In genomic region chr14:75175677-75176141, GRCh38 we compare ENCODE assay signal across 8 cellular contexts. TPM values are rescaled to one million over a fixed set of nuclear protein-coding genes. Genes with fewer than 3 reads are reported as not detected.
DNase-seq lines count a peak whose midpoint lies in the region; ATAC-seq and TF ChIP-seq lines count a peak whose summit lies in the region.

No MANE protein-coding gene starts in this region.

- peak overlapping the region; percentile 97 for H3K4ac ChIP-seq in IMR-90 (ENCODE audit: low read depth, low read length)

- H3K4me3 Mint-ChIP-seq in central memory CD8-positive, alpha-beta T cell: peak overlapping the region; percentile 94
- peak overlapping the region; percentile 92 for H3K4me3 Mint-ChIP-seq in natural killer cell treated with Interleukin-12 subunit alpha and Interleukin-12 subunit beta and Interleukin-15 and Interleukin-18, amount 100 ng/mL, for 72 hours

- H3K27ac ChIP-seq in IMR-90 (ENCODE audit: insufficient read depth, low read length): peak overlapping the region; percentile 94

- H3K4me1 Mint-ChIP-seq in central memory CD8-positive, alpha-beta T cell: peaks cover 59% of the 10 kb centered on the region
- H3K4me1 Mint-ChIP-seq in natural killer cell treated with Interleukin-12 subunit alpha and Interleukin-12 subunit beta and Interleukin-15 and Interleukin-18, amount 100 ng/mL, for 72 hours (ENCODE audit: low read depth in 2 of 2): peaks cover 36 to 41% of the 10 kb centered on the region in 2 donors

- peaks cover 33% of the 10 kb centered on the region; the same call in 1 of the 2 replicates for H4K20me1 ChIP-seq in IMR-90 (ENCODE audit: insufficient read depth, low read length)

- H2AFZ ChIP-seq in IMR-90 (replicated peaks; ENCODE audit: low read length, poor library complexity): peak overlapping the region; percentile 89

- dilution Hi-C loops in IMR-90 (cut with HindIII; ENCODE audit: low sequenced_read_pairs, unreplicated experiment): no loop called here

- H3K36me3 Mint-ChIP-seq in central memory CD8-positive, alpha-beta T cell (ENCODE audit: insufficient read depth): peaks cover 16% of the 10 kb centered on the region
- no peaks in the 10 kb centered on the region for H3K36me3 Mint-ChIP-seq in natural killer cell treated with Interleukin-12 subunit alpha and Interleukin-12 subunit beta and Interleukin-15 and Interleukin-18, amount 100 ng/mL, for 72 hours

- peak overlapping the region; percentile 61 for H3K56ac ChIP-seq in IMR-90 (ENCODE audit: extremely low read depth, insufficient read depth, low read length)

- CTCF ChIA-PET in IMR-90 (lab: Yijun Ruan, JAX): interaction anchor here (0.6 kb wide), 1 partner anchor 83 kb away, joined by 4 read pairs; no protein-coding TSS in a partner anchor

- no peak overlapping the region for H2BK120ac ChIP-seq in IMR-90 (ENCODE audit: low read depth, low read length)

- H3K9me1 ChIP-seq in IMR-90 (ENCODE audit: insufficient read depth, low read length): no peaks in the 10 kb centered on the region

- peak overlapping the region; percentile 99 for H3K9ac ChIP-seq in IMR-90 (ENCODE audit: low read depth, low read length)

- H4K91ac ChIP-seq in IMR-90 (ENCODE audit: insufficient read depth, low read depth, low read length): no peak overlapping the region; the same call in 1 of the 2 replicates

- H3K27me3 Mint-ChIP-seq in central memory CD8-positive, alpha-beta T cell: no peaks in the 10 kb centered on the region
- no peaks in the 10 kb centered on the region for H3K27me3 Mint-ChIP-seq in natural killer cell treated with Interleukin-12 subunit alpha and Interleukin-12 subunit beta and Interleukin-15 and Interleukin-18, amount 100 ng/mL, for 72 hours

- peaks cover 2% of the 10 kb centered on the region; the same call in 1 of the 2 replicates for H3K4me1 ChIP-seq in IMR-90 (ENCODE audit: control insufficient read depth, insufficient read depth, low read length)

- no peak overlapping the region for H2BK20ac ChIP-seq in IMR-90 (ENCODE audit: low read depth, low read length)

- H4K8ac ChIP-seq in IMR-90 (ENCODE audit: low read depth in 2 of 2, low read length in 2 of 2): peak overlapping the region; percentile 84 to 98; a peak in 3 of 4 replicates

- H3K4me2 ChIP-seq in IMR-90 (ENCODE audit: low read depth, low read length): peak overlapping the region; percentile 99

- no peak for TF ChIP-seq POLR2A in IMR-90 (IDR thresholded peaks at IDR 0.05; ENCODE audit: low read depth, low read length)

- peak overlapping the region; percentile 55 for H3K14ac ChIP-seq in IMR-90 (replicated peaks; ENCODE audit: low read depth, low read length)

- H4K5ac ChIP-seq in IMR-90 (ENCODE audit: low read depth, low read length): peak overlapping the region; percentile 75

- peak overlapping the region; percentile 97 for H3K27ac Mint-ChIP-seq in central memory CD8-positive, alpha-beta T cell (ENCODE audit: low read depth)
- peak overlapping the region; percentile 97 to 98 for H3K27ac Mint-ChIP-seq in natural killer cell treated with Interleukin-12 subunit alpha and Interleukin-12 subunit beta and Interleukin-15 and Interleukin-18, amount 100 ng/mL, for 72 hours

- DNase-seq in activated CD8-positive, alpha-beta memory T cell treated with anti-CD3 and anti-CD28 coated beads, Interleukin-2, amount 50 U/mL, for 24 hours (ENCODE audit: extremely low read depth): peak; percentile 58
- no peak for DNase-seq in activated CD8-positive, alpha-beta memory T cell treated with anti-CD3 and anti-CD28 coated beads for 24 hours
- DNase-seq in IMR-90 (peak; percentile 35), NCI-H748 treated with DMSO at 0.1 percent for 48 hours (lab: John Stamatoyannopoulos, UW) (no peak), DMS79 (lab: John Stamatoyannopoulos, UW) (no peak)
- DNase-seq in central memory CD8-positive, alpha-beta T cell (ENCODE audit: low spot score in 2 of 2): no peak
- DNase-seq in natural killer cell treated with Interleukin-12 subunit alpha and Interleukin-12 subunit beta and Interleukin-15 and Interleukin-18, amount 100 ng/mL, for 72 hours (ENCODE audit: low spot score): no peak

- no peaks in the 10 kb centered on the region for H3K27me3 ChIP-seq in IMR-90 (ENCODE audit: control insufficient read depth, insufficient read depth, low read length)

- H2BK15ac ChIP-seq in IMR-90 (ENCODE audit: low read depth, low read length): no peak overlapping the region

- in situ Hi-C loops in IMR-90 (cut with MboI; ENCODE audit: low sequenced_read_pairs): no loop called here

- no peaks in the 10 kb centered on the region for H3K9me3 Mint-ChIP-seq in central memory CD8-positive, alpha-beta T cell
- H3K9me3 Mint-ChIP-seq in natural killer cell treated with Interleukin-12 subunit alpha and Interleukin-12 subunit beta and Interleukin-15 and Interleukin-18, amount 100 ng/mL, for 72 hours: no peaks in the 10 kb centered on the region

- H3K4me3 ChIP-seq in IMR-90 (ENCODE audit: insufficient read depth, low read depth, low read length): peak overlapping the region; percentile 75

- 0% methylated on average over 8 of the region's 10 CpGs; no CpG with 5 or more reads in 1 of the 2 experiments for WGBS in IMR-90 (ENCODE audit: extremely low coverage in 2 of 2, insufficient read length in 1 of 2), 2 experiments

- intact Hi-C loops in IMR-90 (cut with micrococcal nuclease): loop anchor here (1.0 to 5.0 kb wide), 2 partner anchors 84 to 102 kb away; partner anchors contain the start of gene FOS

- no peak for TF ChIP-seq CTCF in IMR-90 (conservative IDR thresholded peaks at IDR 0.05; ENCODE audit: low read depth, low read length)

- peak overlapping the region; percentile 77 for H2BK5ac ChIP-seq in IMR-90 (ENCODE audit: low read depth, low read length, poor library complexity, severe bottlenecking)

- H3K79me1 ChIP-seq in IMR-90 (ENCODE audit: low read depth in 1 of 2, low read length in 2 of 2): peaks cover 9 to 42% of the 10 kb centered on the region in 2 experiments

- peak overlapping the region; percentile 58; the same call in 1 of the 2 replicates for H3K23ac ChIP-seq in IMR-90 (ENCODE audit: low read depth, low read length)

- POLR2A ChIA-PET in IMR-90 (lab: Charles Lee; ENCODE audit: unreplicated experiment): interaction anchor here (0.5 to 0.7 kb wide), 2 partner anchors 98 to 303 kb away, joined by 3 read pairs; no protein-coding TSS in a partner anchor

- BruUV-seq in IMR-90 (replicated peaks; lab: Mats Ljungman, UMichigan): no TSS peak

- H2AK9ac ChIP-seq in IMR-90 (replicated peaks; ENCODE audit: low read depth, low read length, poor library complexity): peak overlapping the region; percentile 82

- no peak for ATAC-seq in IMR-90 (ENCODE audit: low read depth)
- no peak for ATAC-seq in central memory CD8-positive, alpha-beta T cell (replicated peaks; ENCODE audit: extremely low read depth, poor library complexity, severe bottlenecking)
- no peak for ATAC-seq in natural killer cell treated with Interleukin-12 subunit alpha and Interleukin-12 subunit beta and Interleukin-15 and Interleukin-18, amount 100 ng/mL, for 72 hours
- ATAC-seq in GM19463 (IDR thresholded peaks at IDR 0.05; ENCODE audit: unreplicated experiment): no peak

- peak overlapping the region; percentile 67 for H2AK5ac ChIP-seq in IMR-90 (ENCODE audit: low read depth, low read length)

- no peaks in the 10 kb centered on the region for H3K9me3 ChIP-seq in IMR-90 (ENCODE audit: control insufficient read depth, insufficient read depth, low read length)

- no peaks in the 10 kb centered on the region for H3K36me3 ChIP-seq in IMR-90 (ENCODE audit: control insufficient read depth, insufficient read depth, low read length)

- H3K18ac ChIP-seq in IMR-90 (ENCODE audit: low read depth, low read length): no peak overlapping the region

- TF ChIP-seq RAD21 in IMR-90 (IDR thresholded peaks at IDR 0.05; ENCODE audit: low read length): no peak

TF ChIP-seq in IMR-90, 13 proteins besides CTCF, POLR2A, EP300 and RAD21 (continues in another document):
- TF ChIP-seq CEBPB (IDR thresholded peaks at IDR 0.05; ENCODE audit: low read depth, low read length): no peak
- no peak for TF ChIP-seq CHD1 (IDR thresholded peaks at IDR 0.05; ENCODE audit: low read depth, low read length)
- no peak for TF ChIP-seq USF2 (IDR thresholded peaks at IDR 0.05; ENCODE audit: low read depth, low read length)
- TF ChIP-seq MXI1 (IDR thresholded peaks at IDR 0.05; ENCODE audit: borderline replicate concordance, low read depth, low read length): no peak
- no peak for TF ChIP-seq RFX5 (IDR thresholded peaks at IDR 0.05; ENCODE audit: low read depth, low read length)
- TF ChIP-seq, protein P1, sequence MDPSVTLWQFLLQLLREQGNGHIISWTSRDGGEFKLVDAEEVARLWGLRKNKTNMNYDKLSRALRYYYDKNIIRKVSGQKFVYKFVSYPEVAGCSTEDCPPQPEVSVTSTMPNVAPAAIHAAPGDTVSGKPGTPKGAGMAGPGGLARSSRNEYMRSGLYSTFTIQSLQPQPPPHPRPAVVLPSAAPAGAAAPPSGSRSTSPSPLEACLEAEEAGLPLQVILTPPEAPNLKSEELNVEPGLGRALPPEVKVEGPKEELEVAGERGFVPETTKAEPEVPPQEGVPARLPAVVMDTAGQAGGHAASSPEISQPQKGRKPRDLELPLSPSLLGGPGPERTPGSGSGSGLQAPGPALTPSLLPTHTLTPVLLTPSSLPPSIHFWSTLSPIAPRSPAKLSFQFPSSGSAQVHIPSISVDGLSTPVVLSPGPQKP (IDR thresholded peaks at IDR 0.05; ENCODE audit: borderline replicate concordance, low read depth, low read length): no peak
- no peak for TF ChIP-seq BHLHE40 (IDR thresholded peaks at IDR 0.05; ENCODE audit: low read depth, low read length)
- TF ChIP-seq FOS (IDR thresholded peaks at IDR 0.05; ENCODE audit: low read depth, low read length): no peak

RNA-seq across cellular contexts. Expression of gene TMED10, which starts 0.7 kb away (rescaled TPM):
- total RNA-seq in IMR-90 (2012; rRNA removed): 327 and 441 TPM in 2 replicates
- 244 and 254 TPM in 2 replicates for polyA plus RNA-seq in IMR-90 (2012; rRNA removed)
- polyA plus RNA-seq in IMR-90 (2012; cell fraction: cytosol; rRNA removed): 142 and 290 TPM in 2 replicates
- 69.6 and 90.7 TPM in 2 replicates for polyA plus RNA-seq in IMR-90 (2012; cell fraction: nucleus; rRNA removed; ENCODE audit: low replicate concordance)
- 100 to 1,000 TPM; 200 to 265 TPM for total RNA-seq in natural killer cell treated with Interleukin-12 subunit alpha and Interleukin-12 subunit beta and Interleukin-15 and Interleukin-18, amount 100 ng/mL, for 72 hours

RNA-seq across cellular contexts. Expression of gene NEK9, which starts 48.9 kb away (rescaled TPM):
- total RNA-seq in IMR-90 (2012; rRNA removed): 22.9 and 31.4 TPM in 2 replicates
- polyA plus RNA-seq in IMR-90 (2012; rRNA removed): 18.8 and 23.2 TPM in 2 replicates
- polyA plus RNA-seq in IMR-90 (2012; cell fraction: cytosol; rRNA removed): 13.8 and 26.9 TPM in 2 replicates
- 42.3 and 45.3 TPM in 2 replicates for polyA plus RNA-seq in IMR-90 (2012; cell fraction: nucleus; rRNA removed; ENCODE audit: low replicate concordance)
- 10 to 100 TPM; 66.6 to 80.0 TPM for total RNA-seq in natural killer cell treated with Interleukin-12 subunit alpha and Interleukin-12 subunit beta and Interleukin-15 and Interleukin-18, amount 100 ng/mL, for 72 hours

Comparison
In these comparisons a context has a peak if more than half of its experiments do, and no peak if none do; other contexts are left out.
1. DNase-seq: peak in activated CD8-positive, alpha-beta memory T cell treated with anti-CD3 and anti-CD28 coated beads, Interleukin-2, amount 50 U/mL, for 24 hours (single experiment) and IMR-90 (single experiment); none in activated CD8-positive, alpha-beta memory T cell treated with anti-CD3 and anti-CD28 coated beads for 24 hours (single experiment), central memory CD8-positive, alpha-beta T cell (0 of 2), natural killer cell treated with Interleukin-12 subunit alpha and Interleukin-12 subunit beta and Interleukin-15 and Interleukin-18, amount 100 ng/mL, for 72 hours (single experiment), NCI-H748 treated with DMSO at 0.1 percent for 48 hours (single experiment) and DMS79 (single experiment).